19 cellular contexts compared by ENCODE assay signal in the genomic region with DNA sequence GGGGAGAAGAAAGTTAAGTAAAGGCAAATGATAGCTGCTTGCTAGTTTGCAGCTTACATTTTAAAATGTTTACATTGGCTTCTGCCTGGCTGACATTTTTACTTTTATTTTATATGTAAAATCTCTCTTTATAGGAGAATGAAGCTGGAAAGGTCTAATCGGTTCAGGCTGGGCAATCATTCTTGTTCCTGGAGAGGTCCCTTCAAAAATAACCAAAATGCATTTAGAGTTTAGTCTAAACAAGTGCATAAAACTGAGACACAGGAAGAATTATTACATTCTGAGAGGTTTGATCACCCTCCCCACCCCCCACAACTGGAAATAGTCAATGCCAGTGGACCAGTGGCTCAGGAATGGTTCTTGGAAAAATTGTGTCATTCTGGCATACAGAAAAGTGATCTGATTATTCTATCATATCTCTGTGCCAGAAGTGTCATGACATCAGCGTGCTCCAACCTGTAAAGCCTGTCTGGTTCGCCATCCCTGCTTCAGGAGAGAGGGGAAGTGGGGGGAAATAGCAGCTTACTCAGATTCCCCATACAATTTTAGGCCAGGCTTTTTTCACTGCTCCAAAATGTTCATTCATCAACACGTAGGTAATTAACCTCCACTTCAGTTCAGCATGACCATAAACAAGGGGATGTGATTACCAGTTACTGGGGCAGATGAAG. TPM values are rescaled to one million over a fixed set of nuclear protein-coding genes. Genes with fewer than 3 reads are reported as not detected.
DNase-seq lines count a peak whose midpoint lies in the region; ATAC-seq, FAIRE-seq and TF ChIP-seq lines count a peak whose summit lies in the region.
"Had no signal": no experiment of that assay in that cellular context is flagged by ENCODE, and none has a peak within 500 bp of the region (broad histone marks: within the 10 kb centered on the region; RNA-seq: fewer than 3 reads in every experiment).

No MANE protein-coding gene starts in this region.

- H3K27me3 ChIP-seq in bronchial epithelial cell (ENCODE audit: control insufficient read depth, insufficient read depth, low read length) (no peaks in the 10 kb centered on the region), kidney epithelial cell (ENCODE audit: control insufficient read depth, insufficient read depth, low read length) (no peaks in the 10 kb centered on the region), smooth muscle cell (ENCODE audit: low read depth) (no peaks in the 10 kb centered on the region), Caco-2 (replicated peaks; ENCODE audit: control insufficient read depth, insufficient read depth, low read length) (peaks cover 5% of the 10 kb centered on the region), spleen (replicated peaks in 1 of 7) (peaks cover 0 to 42% (median 19%) of the 10 kb centered on the region in 7 donors)
- H3K27me3 ChIP-seq: MG63, pancreas had no signal

- H3K4me1 ChIP-seq in smooth muscle cell (ENCODE audit: low read depth) (peaks cover 8% of the 10 kb centered on the region), Caco-2 (peaks cover 17% of the 10 kb centered on the region), spleen (peaks cover 0 to 43% (median 18%) of the 10 kb centered on the region in 6 donors)

- H3K9me3 Mint-ChIP-seq in Caco-2 (ENCODE audit: unreplicated experiment) = no peaks in the 10 kb centered on the region
- H3K9me3 Mint-ChIP-seq: activated CD4-positive, alpha-beta memory T cell treated with anti-CD3 and anti-CD28 coated beads for 36 hours had no signal

- H3K4me2 ChIP-seq in smooth muscle cell = peak overlapping the region; percentile 91

- H3K4me3 Mint-ChIP-seq in Caco-2 (ENCODE audit: unreplicated experiment) = no peak overlapping the region
- H3K4me3 Mint-ChIP-seq: activated CD4-positive, alpha-beta memory T cell treated with anti-CD3 and anti-CD28 coated beads for 36 hours; CD4-positive, alpha-beta memory T cell; natural killer cell had no signal

- peaks cover 12% of the 10 kb centered on the region for H3K4me1 Mint-ChIP-seq in Caco-2 (ENCODE audit: low read depth, unreplicated experiment)

- H4K20me1 ChIP-seq in smooth muscle cell (ENCODE audit: low read depth) = peaks cover 90% of the 10 kb centered on the region

- no peaks in the 10 kb centered on the region for H3K9me3 ChIP-seq in smooth muscle cell (replicated peaks; ENCODE audit: low read depth)
- no peaks in the 10 kb centered on the region for H3K9me3 ChIP-seq in Caco-2
- H3K9me3 ChIP-seq in spleen = no peaks in the 10 kb centered on the region
- H3K9me3 ChIP-seq: HAP-1, MG63, pancreas, right lobe of liver had no signal

- CTCF ChIA-PET in Caco-2 (lab: Charles Lee) = interaction anchor here (0.6 kb wide), 1 partner anchor 11 kb away, joined by 3 read pairs; no protein-coding TSS in a partner anchor

- no TSS peak for BruUV-seq in Caco-2 (replicated peaks; lab: Mats Ljungman, UMichigan)

- TF ChIP-seq CTCF in bronchial epithelial cell (IDR thresholded peaks at IDR 0.05; ENCODE audit: insufficient read depth, low read length, severe bottlenecking) (no peak), kidney epithelial cell (IDR thresholded peaks at IDR 0.05; ENCODE audit: insufficient read depth, low read length, poor library complexity, severe bottlenecking) (no peak), smooth muscle cell (IDR thresholded peaks at IDR 0.05; ENCODE audit: borderline replicate concordance, insufficient read depth, poor library complexity, severe bottlenecking) (no peak), Caco-2 (IDR thresholded peaks at IDR 0.05; ENCODE audit: insufficient read depth in 1 of 2, low read depth in 1 of 2, low read length in 1 of 2, severe bottlenecking in 1 of 2, unreplicated experiment in 1 of 2) (no peak), spleen (IDR thresholded peaks at IDR 0.05 in 8 of 11, conservative IDR thresholded peaks at IDR 0.05 in 3 of 11) (no peak)

- H3K36me3 Mint-ChIP-seq in Caco-2 (ENCODE audit: insufficient read depth, unreplicated experiment) = no peaks in the 10 kb centered on the region
- H3K36me3 Mint-ChIP-seq: activated CD4-positive, alpha-beta memory T cell treated with anti-CD3 and anti-CD28 coated beads for 36 hours; CD4-positive, alpha-beta memory T cell; natural killer cell had no signal

- H2AFZ ChIP-seq in smooth muscle cell (ENCODE audit: low read depth) = no peak overlapping the region

- 73% methylated on average over 4 of the region's 4 CpGs for WGBS in smooth muscle cell (ENCODE audit: low lambda C conversion rate)
- WGBS in spleen, 5 donors = 73 to 83% (median 81%) methylated on average over 4 of the region's 4 CpGs

- peak overlapping the region; percentile 13 for H3K9ac ChIP-seq in smooth muscle cell (ENCODE audit: low read depth)

- DNase-seq in NCI-H1105 treated with DMSO at 0.1 percent for 48 hours (lab: John Stamatoyannopoulos, UW) = peak; percentile 40
- DNase-seq in bronchial epithelial cell (ENCODE audit: low read depth) = peak; percentile 68
- no peak for DNase-seq in kidney epithelial cell (ENCODE audit: low read depth)
- DNase-seq in smooth muscle cell (lab: John Stamatoyannopoulos, UW; ENCODE audit: unreplicated experiment) = no peak
- DNase-seq in Caco-2 = no peak
- DNase-seq in spleen = no peak
- DNase-seq: activated CD4-positive, alpha-beta memory T cell treated with anti-CD3 and anti-CD28 coated beads for 36 hours; activated effector memory CD4-positive, alpha-beta T cell treated with anti-CD3 and anti-CD28 coated beads, Interleukin-2, amount 50 U/mL, for 16 hours; CD4-positive, alpha-beta memory T cell; foreskin fibroblast; natural killer cell; NCI-H146; pancreas; right lobe of liver had no signal

- POLR2A ChIA-PET in Caco-2 (lab: Charles Lee) = no interaction called here

- intact Hi-C loops in Caco-2 (cut with micrococcal nuclease; ENCODE audit: unreplicated experiment) (loop anchor here (5.0 kb wide), 1 partner anchor 103 kb away; no protein-coding TSS in a partner anchor), spleen (cut with DNase I; ENCODE audit: low total_unique reads) (loop anchor here (5.0 kb wide), 1 partner anchor 697 kb away; no protein-coding TSS in a partner anchor)

- no peak for ATAC-seq in HG03045 (IDR thresholded peaks at IDR 0.05; ENCODE audit: unreplicated experiment)
- ATAC-seq: natural killer cell, pancreas had no signal

- H3K36me3 ChIP-seq in bronchial epithelial cell (ENCODE audit: control insufficient read depth, insufficient read depth, low read length) = no peaks in the 10 kb centered on the region
- H3K36me3 ChIP-seq in kidney epithelial cell (ENCODE audit: control insufficient read depth, insufficient read depth, low read length) = no peaks in the 10 kb centered on the region
- H3K36me3 ChIP-seq in smooth muscle cell (ENCODE audit: low read depth) = no peaks in the 10 kb centered on the region
- H3K36me3 ChIP-seq in Caco-2 (ENCODE audit: control insufficient read depth, insufficient read depth, low read length) = no peaks in the 10 kb centered on the region
- no peaks in the 10 kb centered on the region for H3K36me3 ChIP-seq in spleen
- H3K36me3 ChIP-seq: HAP-1, MG63, pancreas, right lobe of liver had no signal

- H3K4me3 ChIP-seq in bronchial epithelial cell (ENCODE audit: low read depth, low read length) (no peak overlapping the region), kidney epithelial cell (ENCODE audit: low read depth, low read length) (peak overlapping the region; percentile 19), smooth muscle cell (peak overlapping the region; percentile 97), Caco-2 (ENCODE audit: low read depth, low read length) (no peak overlapping the region), spleen (no peak overlapping the region)
- H3K4me3 ChIP-seq: HAP-1, lung, MG63, pancreas, right lobe of liver had no signal

- no peak for TF ChIP-seq POLR2A in spleen (IDR thresholded peaks at IDR 0.05)

- H3K27me3 Mint-ChIP-seq in Caco-2 (ENCODE audit: insufficient read depth, unreplicated experiment) = no peaks in the 10 kb centered on the region

- H3K79me2 ChIP-seq in smooth muscle cell (ENCODE audit: low read depth) = peaks cover 91% of the 10 kb centered on the region

- H3F3A ChIP-seq in smooth muscle cell (ENCODE audit: low read depth) = peaks cover 3% of the 10 kb centered on the region

- peak overlapping the region; percentile 50 for H3K27ac ChIP-seq in smooth muscle cell (ENCODE audit: low read depth)
- H3K27ac ChIP-seq in spleen = peak overlapping the region in 3 of 8 donors; percentile 4 to 78 (median 13)
- H3K27ac ChIP-seq: pancreas, right lobe of liver had no signal

- no peak for FAIRE-seq in bronchial epithelial cell (lab: Jason Lieb, UNC)
- FAIRE-seq: islet of Langerhans, pancreas had no signal

- no peak overlapping the region for H3K27ac Mint-ChIP-seq in Caco-2 (ENCODE audit: unreplicated experiment)
- H3K27ac Mint-ChIP-seq: activated CD4-positive, alpha-beta memory T cell treated with anti-CD3 and anti-CD28 coated beads for 36 hours; CD4-positive, alpha-beta memory T cell; natural killer cell had no signal

RNA-seq across cellular contexts. Expression of a gene that starts 4.2 kb away (rescaled TPM):
- 1.1 and 2.4 TPM in 2 replicates for total RNA-seq in bronchial epithelial cell
- 8.0 and 8.1 TPM in 2 replicates for total RNA-seq in kidney epithelial cell
- 39.4 and 45.7 TPM in 2 replicates for total RNA-seq in smooth muscle cell
- polyA plus RNA-seq in smooth muscle cell = 42.2 and 55.4 TPM in 2 replicates
- 3.8 and 4.5 TPM in 2 replicates for total RNA-seq in Caco-2 (2022)
- total RNA-seq in spleen = 10 to 100 TPM; 14.4 to 73.0 (median 35.8) TPM
- polyA plus RNA-seq in spleen = 10 to 100 TPM in 1 of 3 donors, 1 to 10 TPM in 2; 5.1 to 11.1 (median 5.4) TPM
- total RNA-seq: activated CD4-positive, alpha-beta memory T cell treated with anti-CD3 and anti-CD28 coated beads for 36 hours; CD4-positive, alpha-beta memory T cell had no signal
- polyA plus RNA-seq: CD4-positive, alpha-beta memory T cell had no signal

Comparison
In these comparisons a context has a peak if more than half of its experiments do, and no peak if none do; other contexts are left out.
1. DNase-seq: peak in NCI-H1105 treated with DMSO at 0.1 percent for 48 hours (single experiment) and bronchial epithelial cell (single experiment); none in kidney epithelial cell (single experiment), smooth muscle cell (single experiment), Caco-2 (0 of 2) and spleen (single experiment).
2. H3K4me3 ChIP-seq: peak in kidney epithelial cell (single experiment) and smooth muscle cell (single experiment); none in bronchial epithelial cell (single experiment), Caco-2 (single experiment) and spleen (0 of 8).